Comparison of ENCODE assay signal across 1 cellular context in the genomic region with DNA sequence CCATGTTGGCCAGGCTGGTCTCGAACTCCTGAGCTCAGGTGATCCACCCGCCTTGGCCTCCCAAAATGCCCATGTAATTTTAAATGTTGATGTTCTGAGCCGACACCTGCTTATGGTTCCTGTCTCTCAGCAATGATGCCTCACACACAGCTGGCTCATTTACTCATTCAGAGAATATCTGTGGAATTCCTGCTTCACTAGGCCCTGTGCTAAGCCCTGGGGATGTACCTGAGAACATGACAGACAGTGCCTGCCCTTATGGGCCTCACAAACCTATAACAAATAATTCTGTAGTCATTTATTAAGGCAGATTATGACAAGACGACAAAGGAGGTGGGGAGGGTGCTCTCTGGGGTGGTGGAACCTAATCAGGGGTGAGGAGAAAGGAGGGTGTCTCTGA.
A peak's percentile ranks its signal among the peaks of the same experiment; 100 is the strongest.
TF ChIP-seq lines count a peak whose summit lies in the region.

No MANE protein-coding gene starts in this region.

TF ChIP-seq in GM12878, 131 proteins besides CTCF, POLR2A, EP300 and RAD21 (continued from another document):
- no peak for TF ChIP-seq ATF2 (IDR thresholded peaks at IDR 0.05; ENCODE audit: low read length)
- no peak for TF ChIP-seq SMAD5 (IDR thresholded peaks at IDR 0.05; ENCODE audit: low read depth)
- TF ChIP-seq CREB1 (IDR thresholded peaks at IDR 0.05; ENCODE audit: low read depth) = no peak
- no peak for TF ChIP-seq IKZF2 (IDR thresholded peaks at IDR 0.05)
- TF ChIP-seq, protein P1, sequence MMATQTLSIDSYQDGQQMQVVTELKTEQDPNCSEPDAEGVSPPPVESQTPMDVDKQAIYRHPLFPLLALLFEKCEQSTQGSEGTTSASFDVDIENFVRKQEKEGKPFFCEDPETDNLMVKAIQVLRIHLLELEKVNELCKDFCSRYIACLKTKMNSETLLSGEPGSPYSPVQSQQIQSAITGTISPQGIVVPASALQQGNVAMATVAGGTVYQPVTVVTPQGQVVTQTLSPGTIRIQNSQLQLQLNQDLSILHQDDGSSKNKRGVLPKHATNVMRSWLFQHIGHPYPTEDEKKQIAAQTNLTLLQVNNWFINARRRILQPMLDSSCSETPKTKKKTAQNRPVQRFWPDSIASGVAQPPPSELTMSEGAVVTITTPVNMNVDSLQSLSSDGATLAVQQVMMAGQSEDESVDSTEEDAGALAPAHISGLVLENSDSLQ (IDR thresholded peaks at IDR 0.05) = 0 out of 2 replicates have a peak, but pooled peaks have one; percentile 8
- TF ChIP-seq EED (IDR thresholded peaks at IDR 0.05; ENCODE audit: low read depth) = no peak
- no peak for TF ChIP-seq GABPA (IDR thresholded peaks at IDR 0.05; ENCODE audit: low read depth)
